In genomic region chr17:42919522-42920077, GRCh38 we compare ENCODE assay signal across 9 cellular contexts. TPM values are rescaled to one million over a fixed set of nuclear protein-coding genes. Genes with fewer than 3 reads are reported as not detected.
"Had no signal": no experiment of that assay in that cellular context is flagged by ENCODE, and none has a peak within 500 bp of the region (broad histone marks: within the 10 kb centered on the region; RNA-seq: fewer than 3 reads in every experiment).

No MANE protein-coding gene starts in this region.

RNA-seq across cellular contexts. Expression of gene G6PC1, which starts 19.0 kb away (rescaled TPM):
- total RNA-seq: activated B cell treated with CpG ODN at 0.5 μM for 24 hours; activated CD4-positive, alpha-beta T cell treated with anti-CD3 and anti-CD28 coated beads, Interleukin-2, amount 10 ng/mL, durations not matched to agents 24 days and 14 days; activated CD8-positive, alpha-beta memory T cell treated with anti-CD3 and anti-CD28 coated beads, Interleukin-2, amount 10 ng/mL, durations not matched to agents 7 days and 5 days; activated T-helper 1 cell treated with anti-CD3 and anti-CD28 coated beads, Interleukin-12 subunit alpha, Interleukin-12 subunit beta, Interleukin-2, Interleukin-4 antibody, amounts not matched to agents 30 ng/mL and 10 ng/mL and 1 ng/mL, durations not matched to agents 14 hours and 24 hours and 36 hours; aorta; bronchial epithelial cell; PC-9; SK-MEL-5 had no signal
- polyA plus RNA-seq: IgD-negative memory B cell had no signal
